37 cellular contexts compared by ENCODE assay signal in the genomic region with DNA sequence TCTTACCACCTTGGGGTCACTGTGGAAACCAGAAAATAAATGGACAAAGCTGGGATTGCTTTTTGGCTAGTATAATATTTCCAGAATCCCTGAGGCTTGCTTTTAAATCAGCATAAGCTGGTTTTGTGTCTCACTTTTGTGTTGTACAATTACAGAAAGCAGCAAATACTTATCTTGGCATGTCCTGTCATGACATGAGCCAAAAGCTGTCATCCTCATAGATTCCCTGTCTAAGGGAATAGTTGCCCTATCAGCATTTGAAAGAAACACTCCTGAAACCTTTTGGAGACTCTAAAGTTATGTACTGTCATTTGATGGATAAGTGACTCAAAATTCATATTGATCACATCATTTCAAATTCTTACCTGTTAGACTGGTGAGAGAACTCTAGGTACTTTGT.
"Had no signal": no experiment of that assay in that cellular context is flagged by ENCODE, and none has a peak within 500 bp of the region (broad histone marks: within the 10 kb centered on the region; RNA-seq: fewer than 3 reads in every experiment).

No MANE protein-coding gene starts in this region.

- DNase-seq: activated effector memory CD4-positive, alpha-beta T cell treated with anti-CD3 and anti-CD28 coated beads, Interleukin-2, amount 50 U/mL, for 16 hours; activated effector memory CD4-positive, alpha-beta T cell treated with Interleukin-2 at 50 U/mL for 16 hours; activated gamma-delta T cell; activated gamma-delta T cell treated with Interleukin-2 at 50 U/mL for 16 hours; activated naive CD4-positive, alpha-beta T cell; activated naive CD4-positive, alpha-beta T cell treated with anti-CD3 and anti-CD28 coated beads for 36 hours; activated naive CD4-positive, alpha-beta T cell treated with anti-CD3 and anti-CD28 coated beads, Interleukin-2, amount 10 ng/mL, durations not matched to agents 7 days and 5 days; activated naive CD4-positive, alpha-beta T cell treated with anti-CD3 and anti-CD28 coated beads, Interleukin-2, amount 50 U/mL, for 16 hours; activated naive CD4-positive, alpha-beta T cell treated with Interleukin-2 at 50 U/mL for 16 hours; activated naive CD8-positive, alpha-beta T cell treated with anti-CD3 and anti-CD28 coated beads for 36 hours; activated naive CD8-positive, alpha-beta T cell treated with anti-CD3 and anti-CD28 coated beads, Interleukin-2, amount 10 ng/mL, durations not matched to agents 7 days and 5 days; activated T-cell treated with anti-CD3 and anti-CD28 coated beads, Interleukin-2, amount 50 U/mL, for 1 hour; activated T-cell treated with anti-CD3 and anti-CD28 coated beads, Interleukin-2, amount 50 U/mL, for 24 hours; activated T-cell treated with anti-CD3 and anti-CD28 coated beads, Interleukin-2, amount 50 U/mL, for 4 hours; activated T-cell treated with anti-CD3 and anti-CD28 coated beads, Interleukin-2, amount 50 U/mL, for 48 hours; activated T-cell treated with anti-CD3 and anti-CD28 coated beads, Interleukin-2, amount 50 U/mL, for 72 hours; adrenal gland; amniotic stem cell; amygdala; anterior cingulate cortex; aorta; body of pancreas; brain microvascular endothelial cell; caudate nucleus; central memory CD4-positive, alpha-beta T cell; cerebellar nuclear complex had no signal

- H3K9me3 ChIP-seq: adrenal gland, ascending aorta, body of pancreas, breast epithelium had no signal

- H3K4me1 ChIP-seq: adrenal gland, ascending aorta, body of pancreas, breast epithelium had no signal

- H3K27me3 Mint-ChIP-seq: activated naive CD4-positive, alpha-beta T cell treated with anti-CD3 and anti-CD28 coated beads, Interleukin-2, amount 10 ng/mL, durations not matched to agents 7 days and 5 days; activated naive CD4-positive, alpha-beta T cell treated with anti-CD3 and anti-CD28 coated beads, Interleukin-2, amount 50 U/mL, for 24 hours; activated naive CD8-positive, alpha-beta T cell; activated naive CD8-positive, alpha-beta T cell treated with anti-CD3 and anti-CD28 coated beads for 36 hours; activated naive CD8-positive, alpha-beta T cell treated with anti-CD3 and anti-CD28 coated beads, Interleukin-2, amount 10 ng/mL, durations not matched to agents 7 days and 5 days; activated T-cell treated with anti-CD3 and anti-CD28 coated beads, Interleukin-2, amount 50 U/mL, for 24 hours; activated T-helper 17 cell treated with anti-CD3 and anti-CD28 coated beads, Interleukin-2, amount 50 U/mL, for 72 hours; brain; central memory CD8-positive, alpha-beta T cell had no signal

- H3K36me3 Mint-ChIP-seq: activated naive CD4-positive, alpha-beta T cell treated with anti-CD3 and anti-CD28 coated beads, Interleukin-2, amount 10 ng/mL, durations not matched to agents 7 days and 5 days; activated naive CD4-positive, alpha-beta T cell treated with anti-CD3 and anti-CD28 coated beads, Interleukin-2, amount 50 U/mL, for 24 hours; activated naive CD4-positive, alpha-beta T cell treated with anti-CD3 and anti-CD28 coated beads, Interleukin-2, amount 50 U/mL, for 72 hours; activated naive CD8-positive, alpha-beta T cell; activated naive CD8-positive, alpha-beta T cell treated with anti-CD3 and anti-CD28 coated beads for 36 hours; activated naive CD8-positive, alpha-beta T cell treated with anti-CD3 and anti-CD28 coated beads, Interleukin-2, amount 10 ng/mL, durations not matched to agents 7 days and 5 days; brain had no signal

- ATAC-seq: activated naive CD4-positive, alpha-beta T cell treated with anti-CD3 and anti-CD28 coated beads, Interleukin-2, amount 50 U/mL, for 72 hours; activated T-cell treated with anti-CD3 and anti-CD28 coated beads, Interleukin-2, amount 50 U/mL, for 4 hours; activated T-cell treated with anti-CD3 and anti-CD28 coated beads, Interleukin-2, amount 50 U/mL, for 72 hours; activated T-helper 17 cell treated with anti-CD3 and anti-CD28 coated beads, Interleukin-2, amount 50 U/mL, for 72 hours; body of pancreas had no signal

- H3K36me3 ChIP-seq: adrenal gland, ascending aorta, brain microvascular endothelial cell, breast epithelium, cardiac muscle cell had no signal

- H3K4me1 Mint-ChIP-seq: activated naive CD4-positive, alpha-beta T cell treated with anti-CD3 and anti-CD28 coated beads, Interleukin-2, amount 10 ng/mL, durations not matched to agents 7 days and 5 days; activated naive CD4-positive, alpha-beta T cell treated with anti-CD3 and anti-CD28 coated beads, Interleukin-2, amount 50 U/mL, for 24 hours; activated naive CD8-positive, alpha-beta T cell treated with anti-CD3 and anti-CD28 coated beads for 36 hours; activated naive CD8-positive, alpha-beta T cell treated with anti-CD3 and anti-CD28 coated beads, Interleukin-2, amount 10 ng/mL, durations not matched to agents 7 days and 5 days; activated T-helper 17 cell treated with anti-CD3 and anti-CD28 coated beads, Interleukin-2, amount 50 U/mL, for 72 hours; brain; central memory CD8-positive, alpha-beta T cell had no signal

- H3K27ac ChIP-seq: adrenal gland, ascending aorta, body of pancreas, brain microvascular endothelial cell, breast epithelium, cardiac muscle cell had no signal

- H3K27ac Mint-ChIP-seq: activated naive CD4-positive, alpha-beta T cell treated with anti-CD3 and anti-CD28 coated beads for 36 hours; activated naive CD4-positive, alpha-beta T cell treated with anti-CD3 and anti-CD28 coated beads, Interleukin-2, amount 10 ng/mL, durations not matched to agents 7 days and 5 days; activated naive CD4-positive, alpha-beta T cell treated with anti-CD3 and anti-CD28 coated beads, Interleukin-2, amount 50 U/mL, for 24 hours; activated naive CD4-positive, alpha-beta T cell treated with anti-CD3 and anti-CD28 coated beads, Interleukin-2, amount 50 U/mL, for 72 hours; activated naive CD8-positive, alpha-beta T cell; activated naive CD8-positive, alpha-beta T cell treated with anti-CD3 and anti-CD28 coated beads for 36 hours; activated naive CD8-positive, alpha-beta T cell treated with anti-CD3 and anti-CD28 coated beads, Interleukin-2, amount 10 ng/mL, durations not matched to agents 7 days and 5 days; activated T-cell treated with anti-CD3 and anti-CD28 coated beads, Interleukin-2, amount 50 U/mL, for 24 hours; activated T-cell treated with anti-CD3 and anti-CD28 coated beads, Interleukin-2, amount 50 U/mL, for 72 hours; activated T-helper 1 cell treated with anti-CD3 and anti-CD28 coated beads, Interleukin-12 subunit alpha, Interleukin-12 subunit beta, Interleukin-2, Interleukin-4 antibody, amounts not matched to agents 30 ng/mL and 10 ng/mL and 1 ng/mL, durations not matched to agents 14 hours and 24 hours and 36 hours; activated T-helper 17 cell treated with anti-CD3 and anti-CD28 coated beads, Interleukin-2, amount 50 U/mL, for 72 hours; activated T-helper 2 cell treated with anti-CD3 and anti-CD28 coated beads, Interferon-gamma antibody, Interleukin-2, Interleukin-4, amounts not matched to agents 10 μg/mL and 5 μg/mL and 100 μg/mL, durations not matched to agents 14 hours and 24 hours and 36 hours; brain had no signal

- H3K9me3 Mint-ChIP-seq: activated T-helper 1 cell treated with anti-CD3 and anti-CD28 coated beads, Interleukin-12 subunit alpha, Interleukin-12 subunit beta, Interleukin-2, Interleukin-4 antibody, amounts not matched to agents 30 ng/mL and 10 ng/mL and 1 ng/mL, durations not matched to agents 14 hours and 24 hours and 36 hours; activated T-helper 17 cell treated with anti-CD3 and anti-CD28 coated beads, Interleukin-2, amount 50 U/mL, for 72 hours; activated T-helper 2 cell treated with anti-CD3 and anti-CD28 coated beads, Interferon-gamma antibody, Interleukin-2, Interleukin-4, amounts not matched to agents 10 μg/mL and 5 μg/mL and 100 μg/mL, durations not matched to agents 14 hours and 24 hours and 36 hours; brain; central memory CD8-positive, alpha-beta T cell had no signal

- H3K4me3 Mint-ChIP-seq: activated naive CD4-positive, alpha-beta T cell treated with anti-CD3 and anti-CD28 coated beads for 36 hours; activated naive CD4-positive, alpha-beta T cell treated with anti-CD3 and anti-CD28 coated beads, Interleukin-2, amount 10 ng/mL, durations not matched to agents 7 days and 5 days; activated naive CD4-positive, alpha-beta T cell treated with anti-CD3 and anti-CD28 coated beads, Interleukin-2, amount 50 U/mL, for 24 hours; activated naive CD8-positive, alpha-beta T cell; activated naive CD8-positive, alpha-beta T cell treated with anti-CD3 and anti-CD28 coated beads for 36 hours; activated naive CD8-positive, alpha-beta T cell treated with anti-CD3 and anti-CD28 coated beads, Interleukin-2, amount 10 ng/mL, durations not matched to agents 7 days and 5 days; activated T-cell treated with anti-CD3 and anti-CD28 coated beads, Interleukin-2, amount 50 U/mL, for 24 hours; activated T-cell treated with anti-CD3 and anti-CD28 coated beads, Interleukin-2, amount 50 U/mL, for 4 hours; activated T-cell treated with anti-CD3 and anti-CD28 coated beads, Interleukin-2, amount 50 U/mL, for 72 hours; activated T-helper 1 cell treated with anti-CD3 and anti-CD28 coated beads, Interleukin-12 subunit alpha, Interleukin-12 subunit beta, Interleukin-2, Interleukin-4 antibody, amounts not matched to agents 30 ng/mL and 10 ng/mL and 1 ng/mL, durations not matched to agents 14 hours and 24 hours and 36 hours; activated T-helper 17 cell treated with anti-CD3 and anti-CD28 coated beads, Interleukin-2, amount 50 U/mL, for 72 hours; brain; central memory CD8-positive, alpha-beta T cell had no signal

- H3K4me3 ChIP-seq: adrenal gland, ascending aorta, body of pancreas, breast epithelium, cardiac muscle cell had no signal

- H3K27me3 ChIP-seq: adrenal gland, ascending aorta, body of pancreas, brain microvascular endothelial cell, breast epithelium had no signal
